ENCODE assay signal across 36 cellular contexts in the genomic region with DNA sequence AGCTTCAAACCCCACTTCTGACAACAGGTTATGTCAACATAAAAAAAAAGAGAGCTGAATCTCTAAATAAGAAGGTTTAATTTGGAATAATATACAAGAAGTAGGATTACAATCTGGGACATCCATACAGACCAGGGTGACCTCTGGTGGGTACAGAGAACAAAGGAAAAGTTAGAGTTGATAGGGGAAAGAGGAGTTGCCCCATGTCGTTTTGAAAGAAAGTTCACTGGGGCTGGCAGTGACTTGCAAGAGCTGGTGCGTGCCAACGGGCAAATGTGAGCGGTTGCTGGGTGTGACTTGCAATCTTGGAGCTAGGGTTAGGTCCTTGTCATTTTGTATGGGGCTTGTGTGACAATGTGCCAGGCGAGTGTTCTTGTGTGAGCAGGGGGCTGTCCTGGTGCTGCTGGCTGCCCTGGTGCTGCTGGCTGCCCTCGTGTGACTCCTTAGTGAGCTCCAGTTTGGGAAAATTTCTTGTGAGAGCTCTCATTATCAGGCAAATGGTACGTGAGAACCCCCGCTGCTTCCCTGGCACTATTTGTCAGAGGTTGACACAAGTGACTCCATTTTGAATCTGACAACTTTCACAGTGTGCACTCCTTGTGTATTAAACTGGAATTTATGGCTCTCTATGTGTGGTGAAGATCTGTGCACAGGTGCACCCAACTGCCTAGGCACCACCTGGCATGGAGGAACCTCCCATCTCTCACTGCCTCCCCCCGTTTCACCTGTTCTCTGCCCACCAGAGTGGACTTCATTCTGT.
"Had no signal": no experiment of that assay in that cellular context is flagged by ENCODE, and none has a peak within 500 bp of the region (broad histone marks: within the 10 kb centered on the region; RNA-seq: fewer than 3 reads in every experiment).

No MANE protein-coding gene starts in this region.

- H3K4me1 ChIP-seq: Peyer's patch had no signal

- H3K36me3 Mint-ChIP-seq: activated naive CD8-positive, alpha-beta T cell treated with anti-CD3 and anti-CD28 coated beads for 36 hours had no signal

- H3K27ac ChIP-seq: brain microvascular endothelial cell, Peyer's patch, WERI-Rb-1 had no signal

- H3K4me3 Mint-ChIP-seq: activated CD8-positive, alpha-beta T cell treated with anti-CD3 and anti-CD28 coated beads for 36 hours; activated naive CD8-positive, alpha-beta T cell treated with anti-CD3 and anti-CD28 coated beads for 36 hours; activated T-cell treated with anti-CD3 and anti-CD28 coated beads, Interleukin-2, amount 50 U/mL, for 72 hours; activated T-helper 17 cell treated with anti-CD3 and anti-CD28 coated beads, Interleukin-2, amount 50 U/mL, for 72 hours had no signal

- H3K9me3 Mint-ChIP-seq: activated CD8-positive, alpha-beta T cell treated with anti-CD3 and anti-CD28 coated beads for 36 hours; activated naive CD8-positive, alpha-beta T cell treated with anti-CD3 and anti-CD28 coated beads for 36 hours; activated T-cell treated with anti-CD3 and anti-CD28 coated beads, Interleukin-2, amount 50 U/mL, for 72 hours; activated T-helper 17 cell treated with anti-CD3 and anti-CD28 coated beads, Interleukin-2, amount 50 U/mL, for 72 hours had no signal

- H3K27me3 ChIP-seq: brain microvascular endothelial cell, Peyer's patch had no signal

- H3K27ac Mint-ChIP-seq: activated CD8-positive, alpha-beta T cell treated with anti-CD3 and anti-CD28 coated beads for 36 hours; activated naive CD8-positive, alpha-beta T cell treated with anti-CD3 and anti-CD28 coated beads for 36 hours; activated T-cell treated with anti-CD3 and anti-CD28 coated beads, Interleukin-2, amount 50 U/mL, for 72 hours; activated T-helper 17 cell treated with anti-CD3 and anti-CD28 coated beads, Interleukin-2, amount 50 U/mL, for 72 hours had no signal

- H3K4me3 ChIP-seq: Peyer's patch had no signal

- H3K4me1 Mint-ChIP-seq: activated naive CD8-positive, alpha-beta T cell treated with anti-CD3 and anti-CD28 coated beads for 36 hours; activated T-helper 17 cell treated with anti-CD3 and anti-CD28 coated beads, Interleukin-2, amount 50 U/mL, for 72 hours had no signal

- ATAC-seq: activated CD8-positive, alpha-beta T cell treated with anti-CD3 and anti-CD28 coated beads for 36 hours; activated T-cell treated with anti-CD3 and anti-CD28 coated beads, Interleukin-2, amount 50 U/mL, for 72 hours; activated T-helper 17 cell treated with anti-CD3 and anti-CD28 coated beads, Interleukin-2, amount 50 U/mL, for 72 hours; PC-3 had no signal

- DNase-seq: activated CD4-positive, alpha-beta T cell treated with anti-CD3 and anti-CD28 coated beads for 1 hour; activated CD4-positive, alpha-beta T cell treated with anti-CD3 and anti-CD28 coated beads for 48 hours; activated CD4-positive, alpha-beta T cell treated with anti-CD3 and anti-CD28 coated beads, Interleukin-2, amount 50 U/mL, for 4 hours; activated CD4-positive, CD25-positive, alpha-beta regulatory T cell; activated CD8-positive, alpha-beta T cell treated with anti-CD3 and anti-CD28 coated beads for 36 hours; activated effector memory CD4-positive, alpha-beta T cell treated with anti-CD3 and anti-CD28 coated beads, Interleukin-2, amount 50 U/mL, for 16 hours; activated naive CD4-positive, alpha-beta T cell; activated naive CD4-positive, alpha-beta T cell treated with anti-CD3 and anti-CD28 coated beads, Interleukin-2, amount 50 U/mL, for 16 hours; activated naive CD8-positive, alpha-beta T cell treated with anti-CD3 and anti-CD28 coated beads for 36 hours; activated T-cell treated with anti-CD3 and anti-CD28 coated beads, Interleukin-2, amount 50 U/mL, for 1 hour; activated T-cell treated with anti-CD3 and anti-CD28 coated beads, Interleukin-2, amount 50 U/mL, for 72 hours; amniotic stem cell; aorta; brain microvascular endothelial cell; central memory CD4-positive, alpha-beta T cell; Kasumi-1; KG1; MM.1S; MV-4-11; NCI-H1092 treated with DMSO at 0.1 percent for 48 hours; NCI-H146; NCI-H187; NCI-H2029 treated with DMSO at 0.1 percent for 48 hours; NCI-H2171 treated with DMSO at 0.1 percent for 48 hours; NCI-H2227 treated with DMSO at 0.1 percent for 48 hours; NCI-H446; NCI-H510A treated with DMSO at 0.1 percent for 48 hours; NCI-H526 treated with DMSO at 0.1 percent for 48 hours; NCI-H82; PC-3; Peyer's patch; RPMI8226; SIG-M5; T1000; WERI-Rb-1 had no signal

- H3K36me3 ChIP-seq: brain microvascular endothelial cell, Peyer's patch, WERI-Rb-1 had no signal

- H3K9me3 ChIP-seq: Peyer's patch had no signal
